ENCODE assay signal across 2 cellular contexts in genomic region chr4:186653973-186654372, GRCh38.
TF ChIP-seq lines count a peak whose summit lies in the region.

No MANE protein-coding gene starts in this region.

TF ChIP-seq in A549, 52 proteins besides CTCF, POLR2A, EP300 and RAD21:
- TF ChIP-seq NPAS2 (CRISPR knock-in tag; IDR thresholded peaks at IDR 0.05; ENCODE audit: borderline replicate concordance) (no peak), CHD4 (IDR thresholded peaks at IDR 0.05; ENCODE audit: borderline replicate concordance) (no peak), CEBPB (IDR thresholded peaks at IDR 0.05) (no peak), KDM1A (IDR thresholded peaks at IDR 0.05; ENCODE audit: low read depth) (no peak), MYC (IDR thresholded peaks at IDR 0.05; ENCODE audit: borderline replicate concordance, low read length) (no peak), CBX8 (IDR thresholded peaks at IDR 0.05) (no peak), ZFP36 (IDR thresholded peaks at IDR 0.05; ENCODE audit: borderline replicate concordance, partially characterized antibody) (no peak), ZNF302 (CRISPR knock-in tag; IDR thresholded peaks at IDR 0.05) (no peak), TFCP2L1 (CRISPR knock-in tag; IDR thresholded peaks at IDR 0.05) (no peak), FOSL2 (IDR thresholded peaks at IDR 0.05) (no peak), FOSL2 (CRISPR knock-in tag; IDR thresholded peaks at IDR 0.05) (no peak), POLR2AphosphoS2 (conservative IDR thresholded peaks at IDR 0.05; ENCODE audit: low read length) (no peak), JUNB (IDR thresholded peaks at IDR 0.05) (no peak), RFX5 (IDR thresholded peaks at IDR 0.05) (no peak), RCOR1 (IDR thresholded peaks at IDR 0.05; ENCODE audit: low read depth, low read length) (no peak), NR3C1 (IDR thresholded peaks at IDR 0.05) (no peak), ZC3H11A (IDR thresholded peaks at IDR 0.05) (no peak)
- TF ChIP-seq, protein P1, sequence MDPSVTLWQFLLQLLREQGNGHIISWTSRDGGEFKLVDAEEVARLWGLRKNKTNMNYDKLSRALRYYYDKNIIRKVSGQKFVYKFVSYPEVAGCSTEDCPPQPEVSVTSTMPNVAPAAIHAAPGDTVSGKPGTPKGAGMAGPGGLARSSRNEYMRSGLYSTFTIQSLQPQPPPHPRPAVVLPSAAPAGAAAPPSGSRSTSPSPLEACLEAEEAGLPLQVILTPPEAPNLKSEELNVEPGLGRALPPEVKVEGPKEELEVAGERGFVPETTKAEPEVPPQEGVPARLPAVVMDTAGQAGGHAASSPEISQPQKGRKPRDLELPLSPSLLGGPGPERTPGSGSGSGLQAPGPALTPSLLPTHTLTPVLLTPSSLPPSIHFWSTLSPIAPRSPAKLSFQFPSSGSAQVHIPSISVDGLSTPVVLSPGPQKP (IDR thresholded peaks at IDR 0.05; ENCODE audit: low read depth, low read length): no peak
- TF ChIP-seq, protein P2, sequence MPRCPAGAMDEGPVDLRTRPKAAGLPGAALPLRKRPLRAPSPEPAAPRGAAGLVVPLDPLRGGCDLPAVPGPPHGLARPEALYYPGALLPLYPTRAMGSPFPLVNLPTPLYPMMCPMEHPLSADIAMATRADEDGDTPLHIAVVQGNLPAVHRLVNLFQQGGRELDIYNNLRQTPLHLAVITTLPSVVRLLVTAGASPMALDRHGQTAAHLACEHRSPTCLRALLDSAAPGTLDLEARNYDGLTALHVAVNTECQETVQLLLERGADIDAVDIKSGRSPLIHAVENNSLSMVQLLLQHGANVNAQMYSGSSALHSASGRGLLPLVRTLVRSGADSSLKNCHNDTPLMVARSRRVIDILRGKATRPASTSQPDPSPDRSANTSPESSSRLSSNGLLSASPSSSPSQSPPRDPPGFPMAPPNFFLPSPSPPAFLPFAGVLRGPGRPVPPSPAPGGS (IDR thresholded peaks at IDR 0.05): no peak
- TF ChIP-seq, protein P3, sequence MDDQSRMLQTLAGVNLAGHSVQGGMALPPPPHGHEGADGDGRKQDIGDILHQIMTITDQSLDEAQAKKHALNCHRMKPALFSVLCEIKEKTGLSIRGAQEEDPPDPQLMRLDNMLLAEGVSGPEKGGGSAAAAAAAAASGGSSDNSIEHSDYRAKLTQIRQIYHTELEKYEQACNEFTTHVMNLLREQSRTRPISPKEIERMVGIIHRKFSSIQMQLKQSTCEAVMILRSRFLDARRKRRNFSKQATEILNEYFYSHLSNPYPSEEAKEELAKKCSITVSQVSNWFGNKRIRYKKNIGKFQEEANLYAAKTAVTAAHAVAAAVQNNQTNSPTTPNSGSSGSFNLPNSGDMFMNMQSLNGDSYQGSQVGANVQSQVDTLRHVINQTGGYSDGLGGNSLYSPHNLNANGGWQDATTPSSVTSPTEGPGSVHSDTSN (IDR thresholded peaks at IDR 0.05): no peak

TF ChIP-seq in K562, 482 proteins besides CTCF, POLR2A, EP300 and RAD21:
- TF ChIP-seq, protein P4, sequence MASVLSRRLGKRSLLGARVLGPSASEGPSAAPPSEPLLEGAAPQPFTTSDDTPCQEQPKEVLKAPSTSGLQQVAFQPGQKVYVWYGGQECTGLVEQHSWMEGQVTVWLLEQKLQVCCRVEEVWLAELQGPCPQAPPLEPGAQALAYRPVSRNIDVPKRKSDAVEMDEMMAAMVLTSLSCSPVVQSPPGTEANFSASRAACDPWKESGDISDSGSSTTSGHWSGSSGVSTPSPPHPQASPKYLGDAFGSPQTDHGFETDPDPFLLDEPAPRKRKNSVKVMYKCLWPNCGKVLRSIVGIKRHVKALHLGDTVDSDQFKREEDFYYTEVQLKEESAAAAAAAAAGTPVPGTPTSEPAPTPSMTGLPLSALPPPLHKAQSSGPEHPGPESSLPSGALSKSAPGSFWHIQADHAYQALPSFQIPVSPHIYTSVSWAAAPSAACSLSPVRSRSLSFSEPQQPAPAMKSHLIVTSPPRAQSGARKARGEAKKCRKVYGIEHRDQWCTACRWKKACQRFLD (CRISPR knock-in tag; IDR thresholded peaks at IDR 0.05): no peak
- TF ChIP-seq MCM5 (IDR thresholded peaks at IDR 0.05; ENCODE audit: low read depth) (no peak), KLF10 (CRISPR knock-in tag; IDR thresholded peaks at IDR 0.05) (no peak), TOE1 (IDR thresholded peaks at IDR 0.05; ENCODE audit: borderline replicate concordance) (no peak), TOE1 (CRISPR knock-in tag; IDR thresholded peaks at IDR 0.05; ENCODE audit: borderline replicate concordance, low read depth) (no peak), GTF2A2 (tag; IDR thresholded peaks at IDR 0.05) (no peak), NEUROD1 (IDR thresholded peaks at IDR 0.05; ENCODE audit: borderline replicate concordance, low read depth, low read length, partially characterized antibody) (no peak), ZNF212 (CRISPR knock-in tag; IDR thresholded peaks at IDR 0.05) (no peak), ZNF79 (CRISPR knock-in tag; IDR thresholded peaks at IDR 0.05; ENCODE audit: low read depth) (no peak), MTA3 (IDR thresholded peaks at IDR 0.05; ENCODE audit: borderline replicate concordance) (no peak), POLR3G (IDR thresholded peaks at IDR 0.05; ENCODE audit: extremely low read depth, insufficient read length, insufficient replicate concordance) (no peak)
TF ChIP-seq in K562: peak in this region for 0.
